8 cellular contexts compared by ENCODE assay signal in genomic region chr1:63746129-63746864, GRCh38. TPM values are rescaled to one million over a fixed set of nuclear protein-coding genes. Genes with fewer than 3 reads are reported as not detected.
DNase-seq lines count a peak whose midpoint lies in the region; ATAC-seq, FAIRE-seq and TF ChIP-seq lines count a peak whose summit lies in the region.

No MANE protein-coding gene starts in this region.

- intact Hi-C loops in activated CD4-positive, alpha-beta T cell treated with anti-CD3 and anti-CD28 coated beads, Interleukin-2, amount 10 ng/mL, durations not matched to agents 24 days and 14 days (cut with micrococcal nuclease) = no loop called here
- intact Hi-C loops in kidney (cut with DNase I) = no loop called here
- intact Hi-C loops in breast epithelium (cut with DNase I; ENCODE audit: low total_unique reads) = loop anchor here (10.0 kb wide), 1 partner anchor 1069 kb away; no protein-coding TSS in a partner anchor

- peak overlapping the region; percentile 59 for H3K27ac Mint-ChIP-seq in activated CD4-positive, alpha-beta T cell treated with anti-CD3 and anti-CD28 coated beads, Interleukin-2, amount 10 ng/mL, durations not matched to agents 24 days and 14 days

- H3K4me1 ChIP-seq in kidney (ENCODE audit: control insufficient read depth in 1 of 2, insufficient read depth in 1 of 2, low read depth in 1 of 2, low read length in 2 of 2) (no peaks in the 10 kb centered on the region), breast epithelium (no peaks in the 10 kb centered on the region)

- H3K27me3 ChIP-seq in breast epithelium = no peaks in the 10 kb centered on the region

- H3K4me1 Mint-ChIP-seq in activated CD4-positive, alpha-beta T cell treated with anti-CD3 and anti-CD28 coated beads, Interleukin-2, amount 10 ng/mL, durations not matched to agents 24 days and 14 days = peaks cover 31% of the 10 kb centered on the region

- H3K9me3 ChIP-seq in kidney (ENCODE audit: control insufficient read depth in 1 of 2, low read length in 2 of 2) = no peaks in the 10 kb centered on the region
- no peaks in the 10 kb centered on the region for H3K9me3 ChIP-seq in breast epithelium

- FAIRE-seq in kidney (lab: Jason Lieb, UNC) = no peak

- DNase-seq in activated CD4-positive, alpha-beta T cell treated with anti-CD3 and anti-CD28 coated beads, Interleukin-2, amount 10 ng/mL, durations not matched to agents 24 days and 14 days = peak; percentile 66
- DNase-seq in activated CD4-positive, alpha-beta T cell treated with anti-CD3 and anti-CD28 coated beads, Interleukin-2, amount 50 U/mL, for 4 hours = no peak
- peak; percentile 53 to 64 for DNase-seq in activated T-cell treated with anti-CD3 and anti-CD28 coated beads, Interleukin-2, amount 50 U/mL, for 48 hours
- DNase-seq in kidney (peak; percentile 62), NCI-H1105 treated with DMSO at 0.1 percent for 48 hours (lab: John Stamatoyannopoulos, UW) (no peak), breast epithelium (ENCODE audit: low spot score in 2 of 2) (no peak)
- peak; percentile 25 for DNase-seq in stimulated activated CD8-positive, alpha-beta memory T cell treated with anti-CD3 and anti-CD28 coated beads, Interleukin-4, amount 100 ng/mL, for 48 hours

- no peak overlapping the region for H3K4me3 ChIP-seq in kidney (ENCODE audit: low read length in 2 of 2)
- H3K4me3 ChIP-seq in breast epithelium = no peak overlapping the region

- H3K36me3 ChIP-seq in kidney (ENCODE audit: control insufficient read depth in 1 of 2, insufficient read depth in 2 of 2, low read length in 2 of 2) (no peaks in the 10 kb centered on the region), breast epithelium (no peaks in the 10 kb centered on the region)

- no peak for ATAC-seq in GM18868 (IDR thresholded peaks at IDR 0.05; ENCODE audit: unreplicated experiment)

- H3K27ac ChIP-seq in kidney (ENCODE audit: low read depth in 2 of 2, low read length in 2 of 2) (no peak overlapping the region), breast epithelium (no peak overlapping the region)

- peak overlapping the region; percentile 26 for H3K4me3 Mint-ChIP-seq in activated CD4-positive, alpha-beta T cell treated with anti-CD3 and anti-CD28 coated beads, Interleukin-2, amount 10 ng/mL, durations not matched to agents 24 days and 14 days

- H3K9me3 Mint-ChIP-seq in activated CD4-positive, alpha-beta T cell treated with anti-CD3 and anti-CD28 coated beads, Interleukin-2, amount 10 ng/mL, durations not matched to agents 24 days and 14 days = peaks cover 16% of the 10 kb centered on the region

- H3K27me3 Mint-ChIP-seq in activated CD4-positive, alpha-beta T cell treated with anti-CD3 and anti-CD28 coated beads, Interleukin-2, amount 10 ng/mL, durations not matched to agents 24 days and 14 days = no peaks in the 10 kb centered on the region

- no peaks in the 10 kb centered on the region for H3K36me3 Mint-ChIP-seq in activated CD4-positive, alpha-beta T cell treated with anti-CD3 and anti-CD28 coated beads, Interleukin-2, amount 10 ng/mL, durations not matched to agents 24 days and 14 days (ENCODE audit: low read depth)

- no peak overlapping the region for H3K9ac ChIP-seq in kidney (ENCODE audit: low read length in 2 of 2)

- no peak for TF ChIP-seq POLR2A in breast epithelium (IDR thresholded peaks at IDR 0.05)

- TF ChIP-seq CTCF in kidney (IDR thresholded peaks at IDR 0.05; ENCODE audit: borderline replicate concordance, extremely low read depth, insufficient read depth) = no peak
- TF ChIP-seq CTCF in breast epithelium (IDR thresholded peaks at IDR 0.05) = no peak

RNA-seq across cellular contexts. Expression of gene ROR1, which starts 27.5 kb away (rescaled TPM):
- total RNA-seq in activated CD4-positive, alpha-beta T cell treated with anti-CD3 and anti-CD28 coated beads, Interleukin-2, amount 10 ng/mL, durations not matched to agents 24 days and 14 days = 0.09 TPM in 1 of 2 replicates, not detected in the other
- total RNA-seq in kidney (8.0 TPM), breast epithelium (10 to 100 TPM in 1 of 3 donors, 1 to 10 TPM in 2; 5.9 to 11.6 (median 7.7) TPM)
- 0.77 TPM for polyA plus RNA-seq in kidney (ENCODE audit: insufficient read depth, low read depth, low replicate concordance)

Comparison
In these comparisons a context has a peak if more than half of its experiments do, and no peak if none do; other contexts are left out.
1. DNase-seq: peak in activated CD4-positive, alpha-beta T cell treated with anti-CD3 and anti-CD28 coated beads, Interleukin-2, amount 10 ng/mL, durations not matched to agents 24 days and 14 days (single experiment), activated T-cell treated with anti-CD3 and anti-CD28 coated beads, Interleukin-2, amount 50 U/mL, for 48 hours (2 of 2), kidney (single experiment) and stimulated activated CD8-positive, alpha-beta memory T cell treated with anti-CD3 and anti-CD28 coated beads, Interleukin-4, amount 100 ng/mL, for 48 hours (single experiment); none in activated CD4-positive, alpha-beta T cell treated with anti-CD3 and anti-CD28 coated beads, Interleukin-2, amount 50 U/mL, for 4 hours (0 of 2), NCI-H1105 treated with DMSO at 0.1 percent for 48 hours (single experiment) and breast epithelium (0 of 2).